Comparison of ENCODE assay signal across 28 cellular contexts in genomic region chr3:183485585-183485984, GRCh38. TPM values are rescaled to one million over a fixed set of nuclear protein-coding genes. Genes with fewer than 3 reads are reported as not detected.
DNase-seq lines count a peak whose midpoint lies in the region; ATAC-seq and TF ChIP-seq lines count a peak whose summit lies in the region.
"Had no signal": no experiment of that assay in that cellular context is flagged by ENCODE, and none has a peak within 500 bp of the region (broad histone marks: within the 10 kb centered on the region; RNA-seq: fewer than 3 reads in every experiment).

No MANE protein-coding gene starts in this region.

- peak; percentile 11 for DNase-seq in activated CD8-positive, alpha-beta memory T cell treated with anti-CD3 and anti-CD28 coated beads for 24 hours
- no peak for DNase-seq in activated CD8-positive, alpha-beta memory T cell treated with anti-CD3 and anti-CD28 coated beads, Interleukin-2, amount 50 U/mL, for 4 hours
- DNase-seq in esophagus muscularis mucosa (ENCODE audit: extremely low spot score), result peak; percentile 57
- peak in 1 of 2 donors; percentile 40 for DNase-seq in stimulated activated effector memory CD8-positive, alpha-beta T cell treated with anti-CD3 and anti-CD28 coated beads, Interleukin-12 subunit alpha, Interleukin-12 subunit beta, amount 100 ng/mL, for 72 hours (ENCODE audit: low spot score in 2 of 2)
- DNase-seq in NCI-H345 (lab: John Stamatoyannopoulos, UW), result no peak
- no peak for DNase-seq in stimulated activated naive CD8-positive, alpha-beta T cell treated with anti-CD3 and anti-CD28 coated beads, Interleukin-15, amount 100 ng/mL, for 72 hours
- DNase-seq in germinal center (ENCODE audit: low spot score), result no peak
- DNase-seq: activated CD8-positive, alpha-beta T cell treated with anti-CD3 and anti-CD28 coated beads for 36 hours; brain microvascular endothelial cell; effector memory CD8-positive, alpha-beta T cell; EL; NCI-H1105; NCI-H2081; NCI-H524 treated with DMSO at 0.1 percent for 48 hours; occipital lobe; retina; stimulated activated CD4-positive, alpha-beta T cell treated with anti-CD3 and anti-CD28 coated beads, Interleukin-2, amount 100 ng/mL, for 48 hours; T1000; tibial artery had no signal

- no peak for TF ChIP-seq POLR2A in esophagus muscularis mucosa (IDR thresholded peaks at IDR 0.05; ENCODE audit: low read depth)

- no peaks in the 10 kb centered on the region for H3K36me3 ChIP-seq in esophagus muscularis mucosa
- H3K36me3 ChIP-seq: adrenal gland, brain microvascular endothelial cell, gastroesophageal sphincter, tibial artery had no signal

- ATAC-seq in stimulated activated effector memory CD8-positive, alpha-beta T cell treated with anti-CD3 and anti-CD28 coated beads, Interleukin-12 subunit alpha, Interleukin-12 subunit beta, amount 100 ng/mL, for 72 hours, result no peak
- no peak for ATAC-seq in stimulated activated naive CD8-positive, alpha-beta T cell treated with anti-CD3 and anti-CD28 coated beads, Interleukin-15, amount 100 ng/mL, for 72 hours
- ATAC-seq: activated CD8-positive, alpha-beta T cell treated with anti-CD3 and anti-CD28 coated beads for 36 hours; effector memory CD8-positive, alpha-beta T cell; gastroesophageal sphincter; Right ventricle myocardium inferior had no signal

- H3K36me3 Mint-ChIP-seq in IgD-negative memory B cell, result peaks cover 5% of the 10 kb centered on the region
- peaks cover 27% of the 10 kb centered on the region for H3K36me3 Mint-ChIP-seq in stimulated activated effector memory CD8-positive, alpha-beta T cell treated with anti-CD3 and anti-CD28 coated beads, Interleukin-12 subunit alpha, Interleukin-12 subunit beta, amount 100 ng/mL, for 72 hours

- H3K27ac ChIP-seq in esophagus muscularis mucosa (replicated peaks in 1 of 4), result no peak overlapping the region
- H3K27ac ChIP-seq: adrenal gland, BLaER1, brain microvascular endothelial cell, gastroesophageal sphincter, tibial artery had no signal

- no peaks in the 10 kb centered on the region for H3K27me3 ChIP-seq in esophagus muscularis mucosa
- H3K27me3 ChIP-seq: adrenal gland, BLaER1, brain microvascular endothelial cell, gastroesophageal sphincter, tibial artery had no signal

- intact Hi-C loops in esophagus muscularis mucosa (cut with DNase I), result no loop called here

- H3K9me3 Mint-ChIP-seq in IgD-negative memory B cell, result no peaks in the 10 kb centered on the region
- H3K9me3 Mint-ChIP-seq in stimulated activated effector memory CD8-positive, alpha-beta T cell treated with anti-CD3 and anti-CD28 coated beads, Interleukin-12 subunit alpha, Interleukin-12 subunit beta, amount 100 ng/mL, for 72 hours, result no peaks in the 10 kb centered on the region
- H3K9me3 Mint-ChIP-seq in stimulated activated naive CD8-positive, alpha-beta T cell treated with anti-CD3 and anti-CD28 coated beads, Interleukin-15, amount 100 ng/mL, for 72 hours, result no peaks in the 10 kb centered on the region
- H3K9me3 Mint-ChIP-seq: activated CD8-positive, alpha-beta T cell treated with anti-CD3 and anti-CD28 coated beads for 36 hours; activated T-helper 1 cell treated with anti-CD3 and anti-CD28 coated beads, Interleukin-12 subunit alpha, Interleukin-12 subunit beta, Interleukin-2, Interleukin-4 antibody, amounts not matched to agents 30 ng/mL and 10 ng/mL and 1 ng/mL, durations not matched to agents 14 hours and 24 hours and 36 hours; effector memory CD8-positive, alpha-beta T cell; stimulated activated naive CD8-positive, alpha-beta T cell treated with anti-CD3 and anti-CD28 coated beads, Interleukin-15, Interleukin-2, amounts not matched to agents 100 ng/mL and 50 ng/mL, for 24 hours had no signal

- 91% methylated on average over 6 of the region's 6 CpGs for WGBS in esophagus muscularis mucosa

- peaks cover 9 to 12% (median 9%) of the 10 kb centered on the region in 3 donors for H3K4me1 Mint-ChIP-seq in IgD-negative memory B cell
- H3K4me1 Mint-ChIP-seq in stimulated activated effector memory CD8-positive, alpha-beta T cell treated with anti-CD3 and anti-CD28 coated beads, Interleukin-12 subunit alpha, Interleukin-12 subunit beta, amount 100 ng/mL, for 72 hours, result peaks cover 7% of the 10 kb centered on the region
- no peaks in the 10 kb centered on the region for H3K4me1 Mint-ChIP-seq in stimulated activated naive CD8-positive, alpha-beta T cell treated with anti-CD3 and anti-CD28 coated beads, Interleukin-15, amount 100 ng/mL, for 72 hours

- TF ChIP-seq EP300 in esophagus muscularis mucosa (IDR thresholded peaks at IDR 0.05), result no peak

- no peak for TF ChIP-seq CTCF in esophagus muscularis mucosa (IDR thresholded peaks at IDR 0.05)

- no peaks in the 10 kb centered on the region for H3K27me3 Mint-ChIP-seq in IgD-negative memory B cell
- no peaks in the 10 kb centered on the region for H3K27me3 Mint-ChIP-seq in stimulated activated naive CD8-positive, alpha-beta T cell treated with anti-CD3 and anti-CD28 coated beads, Interleukin-15, amount 100 ng/mL, for 72 hours
- H3K27me3 Mint-ChIP-seq: activated CD8-positive, alpha-beta T cell treated with anti-CD3 and anti-CD28 coated beads for 36 hours; stimulated activated naive CD8-positive, alpha-beta T cell treated with anti-CD3 and anti-CD28 coated beads, Interleukin-15, Interleukin-2, amounts not matched to agents 100 ng/mL and 50 ng/mL, for 24 hours had no signal

- H3K4me3 ChIP-seq in esophagus muscularis mucosa, result no peak overlapping the region
- H3K4me3 ChIP-seq: adrenal gland, BLaER1, gastroesophageal sphincter, smooth muscle cell, tibial artery had no signal

- no peak overlapping the region for H3K4me3 Mint-ChIP-seq in IgD-negative memory B cell
- no peak overlapping the region for H3K4me3 Mint-ChIP-seq in stimulated activated effector memory CD8-positive, alpha-beta T cell treated with anti-CD3 and anti-CD28 coated beads, Interleukin-12 subunit alpha, Interleukin-12 subunit beta, amount 100 ng/mL, for 72 hours
- no peak overlapping the region for H3K4me3 Mint-ChIP-seq in stimulated activated naive CD8-positive, alpha-beta T cell treated with anti-CD3 and anti-CD28 coated beads, Interleukin-15, amount 100 ng/mL, for 72 hours
- H3K4me3 Mint-ChIP-seq: activated CD8-positive, alpha-beta T cell treated with anti-CD3 and anti-CD28 coated beads for 36 hours; activated T-helper 1 cell treated with anti-CD3 and anti-CD28 coated beads, Interleukin-12 subunit alpha, Interleukin-12 subunit beta, Interleukin-2, Interleukin-4 antibody, amounts not matched to agents 30 ng/mL and 10 ng/mL and 1 ng/mL, durations not matched to agents 14 hours and 24 hours and 36 hours; effector memory CD8-positive, alpha-beta T cell; stimulated activated naive CD8-positive, alpha-beta T cell treated with anti-CD3 and anti-CD28 coated beads, Interleukin-15, Interleukin-2, amounts not matched to agents 100 ng/mL and 50 ng/mL, for 24 hours had no signal

- H3K4me1 ChIP-seq in esophagus muscularis mucosa, result peaks cover 0 to 1% (median 0%) of the 10 kb centered on the region in 4 donors
- H3K4me1 ChIP-seq: gastroesophageal sphincter, tibial artery had no signal

- H3K27ac Mint-ChIP-seq in IgD-negative memory B cell, result peak overlapping the region in 2 of 3 donors; percentile 7 to 63
- H3K27ac Mint-ChIP-seq in stimulated activated effector memory CD8-positive, alpha-beta T cell treated with anti-CD3 and anti-CD28 coated beads, Interleukin-12 subunit alpha, Interleukin-12 subunit beta, amount 100 ng/mL, for 72 hours, result peak overlapping the region; percentile 53
- H3K27ac Mint-ChIP-seq in stimulated activated naive CD8-positive, alpha-beta T cell treated with anti-CD3 and anti-CD28 coated beads, Interleukin-15, amount 100 ng/mL, for 72 hours, result peak overlapping the region in 1 of 2 donors; percentile 66
- H3K27ac Mint-ChIP-seq: activated CD8-positive, alpha-beta T cell treated with anti-CD3 and anti-CD28 coated beads for 36 hours; activated T-helper 1 cell treated with anti-CD3 and anti-CD28 coated beads, Interleukin-12 subunit alpha, Interleukin-12 subunit beta, Interleukin-2, Interleukin-4 antibody, amounts not matched to agents 30 ng/mL and 10 ng/mL and 1 ng/mL, durations not matched to agents 14 hours and 24 hours and 36 hours; stimulated activated naive CD8-positive, alpha-beta T cell treated with anti-CD3 and anti-CD28 coated beads, Interleukin-15, Interleukin-2, amounts not matched to agents 100 ng/mL and 50 ng/mL, for 24 hours had no signal

- H3K9me3 ChIP-seq in esophagus muscularis mucosa, result no peaks in the 10 kb centered on the region
- H3K9me3 ChIP-seq: adrenal gland, BLaER1, gastroesophageal sphincter, tibial artery had no signal

RNA-seq across cellular contexts. Expression of gene MCF2L2, which starts 57.2 kb away (rescaled TPM):
- polyA plus RNA-seq in IgD-negative memory B cell, result 0.15 TPM
- 1 to 10 TPM in 3 of 4 donors, under 1 TPM in 1; 0.99 to 3.3 (median 1.3) TPM for total RNA-seq in esophagus muscularis mucosa
- total RNA-seq: A673 had no signal
- polyA plus RNA-seq: smooth muscle cell had no signal

Comparison
In these comparisons a context has a peak if more than half of its experiments do, and no peak if none do; other contexts are left out.
1. DNase-seq: peak in activated CD8-positive, alpha-beta memory T cell treated with anti-CD3 and anti-CD28 coated beads for 24 hours (single experiment) and esophagus muscularis mucosa (single experiment); none in activated CD8-positive, alpha-beta memory T cell treated with anti-CD3 and anti-CD28 coated beads, Interleukin-2, amount 50 U/mL, for 4 hours (single experiment), NCI-H345 (single experiment), stimulated activated naive CD8-positive, alpha-beta T cell treated with anti-CD3 and anti-CD28 coated beads, Interleukin-15, amount 100 ng/mL, for 72 hours (0 of 2) and germinal center (single experiment).